ENCODE assay signal across 1 cellular context in genomic region chr2:3585239-3586109, GRCh38.
A peak's percentile ranks its signal among the peaks of the same experiment; 100 is the strongest.
TF ChIP-seq lines count a peak whose summit lies in the region.

No MANE protein-coding gene starts in this region.

TF ChIP-seq in HepG2, 621 proteins besides CTCF, POLR2A, EP300 and RAD21 (continued from another document and continues in another):
- TF ChIP-seq PRDM15 (CRISPR knock-in tag; IDR thresholded peaks at IDR 0.05) (peak; percentile 94), ZNF619 (CRISPR knock-in tag; IDR thresholded peaks at IDR 0.05) (peak; percentile 45; the same call in 1 of the 2 replicates), AHDC1 (CRISPR knock-in tag; IDR thresholded peaks at IDR 0.05; ENCODE audit: borderline replicate concordance) (peak; percentile 72; the same call in 1 of the 2 replicates), ZNF230 (CRISPR knock-in tag; IDR thresholded peaks at IDR 0.05) (no peak), ISL2 (CRISPR knock-in tag; IDR thresholded peaks at IDR 0.05) (peak; percentile 79), MXD3 (CRISPR knock-in tag; IDR thresholded peaks at IDR 0.05) (peak; percentile 69; the same call in 1 of the 2 replicates), CBX2 (IDR thresholded peaks at IDR 0.05; ENCODE audit: low read depth, low read length) (no peak), CBX2 (CRISPR knock-in tag; IDR thresholded peaks at IDR 0.05; ENCODE audit: low read depth) (no peak), THAP9 (CRISPR knock-in tag; IDR thresholded peaks at IDR 0.05; ENCODE audit: borderline replicate concordance) (peak; percentile 16; the same call in 1 of the 2 replicates), SAFB2 (CRISPR knock-in tag; IDR thresholded peaks at IDR 0.05; ENCODE audit: borderline replicate concordance, low read depth) (no peak), HNF4G (IDR thresholded peaks at IDR 0.05; ENCODE audit: borderline replicate concordance, low read depth, low read length) (peak; percentile 60; the same call in 1 of the 2 replicates), HNF4G (CRISPR knock-in tag; IDR thresholded peaks at IDR 0.05; ENCODE audit: borderline replicate concordance, low read depth) (peak; percentile 54; the same call in 1 of the 2 replicates), HIVEP1 (CRISPR knock-in tag; IDR thresholded peaks at IDR 0.05) (peak; percentile 32; the same call in 1 of the 2 replicates), ZNF329 (CRISPR knock-in tag; IDR thresholded peaks at IDR 0.05; ENCODE audit: low read depth) (no peak), ZBTB34 (CRISPR knock-in tag; IDR thresholded peaks at IDR 0.05) (peak; percentile 74; the same call in 1 of the 2 replicates), MLLT10 (CRISPR knock-in tag; IDR thresholded peaks at IDR 0.05) (no peak), IRF1 (CRISPR knock-in tag; IDR thresholded peaks at IDR 0.05; ENCODE audit: low read depth) (no peak), ZNF784 (CRISPR knock-in tag; IDR thresholded peaks at IDR 0.05; ENCODE audit: borderline replicate concordance) (no peak), FOXP4 (CRISPR knock-in tag; IDR thresholded peaks at IDR 0.05) (peak; percentile 74), TAF15 (IDR thresholded peaks at IDR 0.05; ENCODE audit: low read depth, low read length, poor library complexity, severe bottlenecking) (no peak), ZNF256 (CRISPR knock-in tag; conservative IDR thresholded peaks at IDR 0.05) (peak; percentile 78; the same call in 1 of the 2 replicates), TEAD2 (CRISPR knock-in tag; IDR thresholded peaks at IDR 0.05) (0 out of 2 replicates have a peak, but pooled peaks have one; percentile 35), MZF1 (CRISPR knock-in tag; IDR thresholded peaks at IDR 0.05; ENCODE audit: borderline replicate concordance) (peak; percentile 84; the same call in 1 of the 2 replicates), MXI1 (IDR thresholded peaks at IDR 0.05; ENCODE audit: borderline replicate concordance, low read depth, low read length) (no peak; the same call in 2 of the 3 replicates), ELF3 (CRISPR knock-in tag; IDR thresholded peaks at IDR 0.05) (peak; percentile 57), ZNF501 (CRISPR knock-in tag; IDR thresholded peaks at IDR 0.05) (peak; percentile 20; the same call in 1 of the 2 replicates), PAXIP1 (CRISPR knock-in tag; conservative IDR thresholded peaks at IDR 0.05) (peak; percentile 94), HNRNPH1 (optimal IDR thresholded peaks at IDR 0.05; ENCODE audit: low read depth, low read length) (no peak), ZNF713 (CRISPR knock-in tag; IDR thresholded peaks at IDR 0.05) (no peak), MYNN (CRISPR knock-in tag; IDR thresholded peaks at IDR 0.05; ENCODE audit: low read depth) (no peak), ZNF44 (CRISPR knock-in tag; IDR thresholded peaks at IDR 0.05) (0 out of 2 replicates have a peak, but pooled peaks have one; percentile 20), REPIN1 (CRISPR knock-in tag; IDR thresholded peaks at IDR 0.05; ENCODE audit: borderline replicate concordance, low read depth) (no peak), CENPBD1 (CRISPR knock-in tag; IDR thresholded peaks at IDR 0.05; ENCODE audit: borderline replicate concordance, low read depth) (no peak), MEF2D (CRISPR knock-in tag; IDR thresholded peaks at IDR 0.05) (peak; percentile 77; the same call in 1 of the 2 replicates)
